Comparison of ENCODE assay signal across 1 cellular context in genomic region chr15:43082509-43082908, GRCh38.
TF ChIP-seq lines count a peak whose summit lies in the region.

No MANE protein-coding gene starts in this region.

TF ChIP-seq in IMR-90, 13 proteins besides CTCF, POLR2A, EP300 and RAD21:
- TF ChIP-seq RFX5 (IDR thresholded peaks at IDR 0.05; ENCODE audit: low read depth, low read length) = no peak
- peak; percentile 60 for TF ChIP-seq CEBPB (IDR thresholded peaks at IDR 0.05; ENCODE audit: low read depth, low read length)
- no peak for TF ChIP-seq RCOR1 (IDR thresholded peaks at IDR 0.05; ENCODE audit: insufficient replicate concordance, low read length)
TF ChIP-seq in IMR-90: peak in this region for 1.
